In genomic region chr7:132777956-132778355, GRCh38 we compare ENCODE assay signal across 19 cellular contexts.
A peak's percentile ranks its signal among the peaks of the same experiment; 100 is the strongest.
DNase-seq lines count a peak whose midpoint lies in the region; ATAC-seq and TF ChIP-seq lines count a peak whose summit lies in the region.
"Had no signal": no experiment of that assay in that cellular context is flagged by ENCODE, and none has a peak within 500 bp of the region (broad histone marks: within the 10 kb centered on the region; RNA-seq: fewer than 3 reads in every experiment).

No MANE protein-coding gene starts in this region.

- no peaks in the 10 kb centered on the region for H3K27me3 ChIP-seq in CD4-positive, CD25-positive, alpha-beta regulatory T cell (ENCODE audit: control insufficient read depth, insufficient read depth, low read length)
- no peaks in the 10 kb centered on the region for H3K27me3 ChIP-seq in CD4-positive, alpha-beta T cell (ENCODE audit: control insufficient read depth, insufficient read depth, low read length)
- H3K27me3 ChIP-seq in tibial artery = no peaks in the 10 kb centered on the region
- no peaks in the 10 kb centered on the region for H3K27me3 ChIP-seq in left lung
- H3K27me3 ChIP-seq: BE2C had no signal

- DNase-seq in CD4-positive, CD25-positive, alpha-beta regulatory T cell = no peak
- no peak for DNase-seq in CD4-positive, alpha-beta T cell
- DNase-seq in T-cell (no peak), immature natural killer cell (no peak), NCI-H2196 (lab: John Stamatoyannopoulos, UW; ENCODE audit: unreplicated experiment) (no peak), tibial artery (no peak), left lung (no peak)
- DNase-seq: ACHN; BE2C; C1 segment of cervical spinal cord; CD8-positive, alpha-beta memory T cell; COR-L47; DMS 273 treated with DMSO at 0.1 percent for 48 hours; DMS53; DND-41; EL; GM23248 had no signal

- H3K9me3 ChIP-seq in CD4-positive, CD25-positive, alpha-beta regulatory T cell (ENCODE audit: control insufficient read depth in 2 of 2, low read length in 2 of 2) = no peaks in the 10 kb centered on the region
- no peaks in the 10 kb centered on the region for H3K9me3 ChIP-seq in CD4-positive, alpha-beta T cell (ENCODE audit: control insufficient read depth, low read length)
- H3K9me3 ChIP-seq in tibial artery (no peaks in the 10 kb centered on the region), left lung (no peaks in the 10 kb centered on the region)
- H3K9me3 ChIP-seq: HAP-1 had no signal

- peak overlapping the region in 2 of 3 donors; percentile 70 to 85 for H3K27ac Mint-ChIP-seq in CD4-positive, CD25-positive, alpha-beta regulatory T cell
- peak overlapping the region; percentile 21 for H3K27ac Mint-ChIP-seq in CD4-positive, alpha-beta T cell
- H3K27ac Mint-ChIP-seq in T-cell = no peak overlapping the region
- no peak overlapping the region for H3K27ac Mint-ChIP-seq in immature natural killer cell
- H3K27ac Mint-ChIP-seq: CD8-positive, alpha-beta memory T cell had no signal

- no peak overlapping the region for H3K27ac ChIP-seq in CD4-positive, CD25-positive, alpha-beta regulatory T cell (ENCODE audit: insufficient read depth, low read length, poor library complexity, severe bottlenecking)
- H3K27ac ChIP-seq in CD4-positive, alpha-beta T cell (ENCODE audit: low read depth, low read length) = no peak overlapping the region
- H3K27ac ChIP-seq in tibial artery (no peak overlapping the region), left lung (no peak overlapping the region)
- H3K27ac ChIP-seq: GM23248 had no signal

- no peak for TF ChIP-seq CTCF in CD4-positive, alpha-beta T cell (IDR thresholded peaks at IDR 0.05)
- TF ChIP-seq CTCF in tibial artery (IDR thresholded peaks at IDR 0.05) (no peak), left lung (IDR thresholded peaks at IDR 0.05) (no peak)

- peaks cover 10 to 30% (median 19%) of the 10 kb centered on the region in 4 donors for H3K4me1 Mint-ChIP-seq in CD4-positive, CD25-positive, alpha-beta regulatory T cell
- H3K4me1 Mint-ChIP-seq in CD4-positive, alpha-beta T cell (ENCODE audit: low read depth) = peaks cover 29% of the 10 kb centered on the region
- H3K4me1 Mint-ChIP-seq in T-cell (peaks cover 13 to 32% (median 23%) of the 10 kb centered on the region in 3 donors), immature natural killer cell (peaks cover 15 to 17% of the 10 kb centered on the region in 2 donors)

- H3K4me1 ChIP-seq in CD4-positive, CD25-positive, alpha-beta regulatory T cell (ENCODE audit: control insufficient read depth, insufficient read depth, low read length, poor library complexity, severe bottlenecking) = peaks cover 6% of the 10 kb centered on the region
- H3K4me1 ChIP-seq in tibial artery = no peaks in the 10 kb centered on the region
- no peaks in the 10 kb centered on the region for H3K4me1 ChIP-seq in left lung
- H3K4me1 ChIP-seq: HAP-1 had no signal

- CTCF ChIA-PET in CD4-positive, alpha-beta T cell (lab: Charles Lee) = no interaction called here
- CTCF ChIA-PET in T-cell (lab: Charles Lee) = interaction anchor here in 1 of 2 donors (0.6 kb wide), 1 partner anchor 454 kb away, joined by 3 read pairs; no protein-coding TSS in a partner anchor

- peaks cover 4% of the 10 kb centered on the region for H3K36me3 Mint-ChIP-seq in CD4-positive, CD25-positive, alpha-beta regulatory T cell
- H3K36me3 Mint-ChIP-seq in CD4-positive, alpha-beta T cell (ENCODE audit: low read depth) = peaks cover 3% of the 10 kb centered on the region
- H3K36me3 Mint-ChIP-seq in T-cell (no peaks in the 10 kb centered on the region), immature natural killer cell (peaks cover 0 to 9% (median 8%) of the 10 kb centered on the region in 3 donors)

- H3K9me3 Mint-ChIP-seq in CD4-positive, CD25-positive, alpha-beta regulatory T cell = peaks cover 0 to 9% (median 0%) of the 10 kb centered on the region in 7 donors
- no peaks in the 10 kb centered on the region for H3K9me3 Mint-ChIP-seq in CD4-positive, alpha-beta T cell
- H3K9me3 Mint-ChIP-seq in T-cell (peaks cover 0 to 13% (median 0%) of the 10 kb centered on the region in 3 donors), immature natural killer cell (no peaks in the 10 kb centered on the region)

- POLR2A ChIA-PET in CD4-positive, alpha-beta T cell (lab: Charles Lee) = no interaction called here
- POLR2A ChIA-PET in T-cell (lab: Charles Lee) = no interaction called here

- H3K4me3 Mint-ChIP-seq in CD4-positive, CD25-positive, alpha-beta regulatory T cell = peak overlapping the region in 3 of 4 donors; percentile 43 to 83 (median 77)
- peak overlapping the region; percentile 12 for H3K4me3 Mint-ChIP-seq in CD4-positive, alpha-beta T cell
- H3K4me3 Mint-ChIP-seq in T-cell = peak overlapping the region in 2 of 3 donors; percentile 49 to 56
- peak overlapping the region in 4 of 5 donors; percentile 2 to 69 (median 27) for H3K4me3 Mint-ChIP-seq in immature natural killer cell

- H3K27me3 Mint-ChIP-seq in CD4-positive, CD25-positive, alpha-beta regulatory T cell = no peaks in the 10 kb centered on the region
- H3K27me3 Mint-ChIP-seq in CD4-positive, alpha-beta T cell = no peaks in the 10 kb centered on the region
- peaks cover 3 to 8% of the 10 kb centered on the region in 2 donors for H3K27me3 Mint-ChIP-seq in T-cell
- H3K27me3 Mint-ChIP-seq in immature natural killer cell (ENCODE audit: low read depth in 3 of 3) = peaks cover 2 to 5% (median 4%) of the 10 kb centered on the region in 3 donors

- intact Hi-C loops in CD4-positive, alpha-beta T cell (cut with DNase I, micrococcal nuclease) = loop anchor here in 1 of 2 experiments (10.0 kb wide), 1 partner anchor 123 kb away; no protein-coding TSS in a partner anchor
- intact Hi-C loops in tibial artery (cut with DNase I; ENCODE audit: low total_unique reads) = no loop called here
- intact Hi-C loops in left lung (cut with DNase I) = no loop called here

- H3K36me3 ChIP-seq in CD4-positive, CD25-positive, alpha-beta regulatory T cell (ENCODE audit: control insufficient read depth, insufficient read depth, low read length) = no peaks in the 10 kb centered on the region
- H3K36me3 ChIP-seq in tibial artery (no peaks in the 10 kb centered on the region), left lung (no peaks in the 10 kb centered on the region)
- H3K36me3 ChIP-seq: HAP-1 had no signal

- H3K4me3 ChIP-seq in CD4-positive, CD25-positive, alpha-beta regulatory T cell (ENCODE audit: low read depth, low read length) = peak overlapping the region; percentile 80
- H3K4me3 ChIP-seq in tibial artery (no peak overlapping the region), left lung (no peak overlapping the region)
- H3K4me3 ChIP-seq: GM12878, GM23248, HAP-1 had no signal

- no peak for ATAC-seq in CD4-positive, CD25-positive, alpha-beta regulatory T cell (ENCODE audit: low read depth in 2 of 2)
- no peak for ATAC-seq in CD4-positive, alpha-beta T cell (ENCODE audit: poor library complexity)
- no peak for ATAC-seq in T-cell (replicated peaks in 1 of 4)
- no peak for ATAC-seq in left lung
- ATAC-seq: GM12878 had no signal

Comparison
In these comparisons a context has a peak if more than half of its experiments do, and no peak if none do; other contexts are left out.
1. H3K27ac Mint-ChIP-seq: peak in CD4-positive, CD25-positive, alpha-beta regulatory T cell (2 of 3) and CD4-positive, alpha-beta T cell (single experiment); none in T-cell (0 of 2) and immature natural killer cell (0 of 6).
2. H3K4me3 Mint-ChIP-seq: peak in every context shown above with its lines; median percentile 77 in CD4-positive, CD25-positive, alpha-beta regulatory T cell; 52 in T-cell; 27 in immature natural killer cell; 12 in CD4-positive, alpha-beta T cell.